ENCODE assay signal across 32 cellular contexts in the genomic region with DNA sequence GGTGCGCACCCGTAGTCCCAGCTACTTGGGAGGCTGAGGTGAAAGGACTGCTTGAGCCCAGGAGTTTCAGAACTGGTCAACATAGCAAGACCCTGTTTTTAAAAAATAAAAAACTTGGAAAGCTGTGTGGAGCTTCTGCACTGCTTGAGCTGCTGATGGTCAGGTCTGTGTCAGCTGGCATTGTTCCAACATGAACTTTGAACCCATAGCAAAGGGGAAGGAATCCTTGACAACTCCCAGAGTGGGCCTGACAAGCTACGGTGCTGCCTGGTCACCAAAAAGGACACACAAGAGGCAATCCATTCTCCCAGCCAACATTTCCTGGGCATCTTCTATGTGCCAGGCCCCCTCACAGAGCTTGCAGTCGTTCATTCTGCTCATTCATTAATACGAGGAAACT.
"Had no signal": no experiment of that assay in that cellular context is flagged by ENCODE, and none has a peak within 500 bp of the region (broad histone marks: within the 10 kb centered on the region; RNA-seq: fewer than 3 reads in every experiment).

No MANE protein-coding gene starts in this region.

- H3K9me3 ChIP-seq: ascending aorta, body of pancreas, breast epithelium, SJCRH30 had no signal

- H3K27ac ChIP-seq: ascending aorta, body of pancreas, breast epithelium, KMS-11, PC-9, SJCRH30, SK-N-MC had no signal

- DNase-seq: activated CD4-positive, alpha-beta T cell treated with anti-CD3 and anti-CD28 coated beads, Interleukin-2, amount 10 ng/mL, durations not matched to agents 24 days and 14 days; activated CD4-positive, alpha-beta T cell treated with anti-CD3 and anti-CD28 coated beads, Interleukin-2, amount 50 U/mL, for 4 hours; activated CD8-positive, alpha-beta T cell treated with anti-CD3 and anti-CD28 coated beads for 36 hours; activated gamma-delta T cell; activated naive CD4-positive, alpha-beta T cell treated with Interleukin-2 at 50 U/mL for 16 hours; activated naive CD8-positive, alpha-beta T cell treated with anti-CD3 and anti-CD28 coated beads, Interleukin-2, amount 10 ng/mL, durations not matched to agents 7 days and 5 days; activated T-cell treated with anti-CD3 and anti-CD28 coated beads, Interleukin-2, amount 50 U/mL, for 1 hour; amygdala; body of pancreas; central memory CD4-positive, alpha-beta T cell; MM.1S; MV-4-11; NCI-H1092; NCI-H1417; NCI-H146; NCI-H187; NCI-H2029 treated with DMSO at 0.1 percent for 48 hours; NCI-H2107; NCI-H2171; NCI-H510A; NCI-H526; NCI-H748 treated with DMSO at 0.1 percent for 48 hours; PC-9; SHP77; SJCRH30; T1000 had no signal

- H3K27me3 ChIP-seq: ascending aorta, body of pancreas, breast epithelium, SJCRH30 had no signal

- H3K36me3 ChIP-seq: ascending aorta, breast epithelium, SJCRH30 had no signal

- H3K4me1 Mint-ChIP-seq: activated naive CD4-positive, alpha-beta T cell treated with anti-CD3 and anti-CD28 coated beads, Interleukin-2, amount 50 U/mL, for 24 hours had no signal

- H3K27me3 Mint-ChIP-seq: activated CD8-positive, alpha-beta T cell treated with anti-CD3 and anti-CD28 coated beads for 36 hours; activated naive CD4-positive, alpha-beta T cell treated with anti-CD3 and anti-CD28 coated beads, Interleukin-2, amount 50 U/mL, for 24 hours had no signal

- H3K36me3 Mint-ChIP-seq: activated naive CD4-positive, alpha-beta T cell treated with anti-CD3 and anti-CD28 coated beads, Interleukin-2, amount 50 U/mL, for 24 hours; activated naive CD8-positive, alpha-beta T cell treated with anti-CD3 and anti-CD28 coated beads, Interleukin-2, amount 10 ng/mL, durations not matched to agents 7 days and 5 days had no signal

- H3K4me2 ChIP-seq: KMS-11, PC-9 had no signal

- H3K9ac ChIP-seq: KMS-11 had no signal

- H3K4me3 ChIP-seq: ascending aorta, body of pancreas, breast epithelium, PC-9, SJCRH30, SK-N-MC had no signal

- ATAC-seq: activated CD8-positive, alpha-beta T cell treated with anti-CD3 and anti-CD28 coated beads for 36 hours; body of pancreas had no signal

- H3K4me3 Mint-ChIP-seq: activated CD4-positive, alpha-beta T cell treated with anti-CD3 and anti-CD28 coated beads, Interleukin-2, amount 10 ng/mL, durations not matched to agents 24 days and 14 days; activated CD8-positive, alpha-beta T cell treated with anti-CD3 and anti-CD28 coated beads for 36 hours; activated naive CD4-positive, alpha-beta T cell treated with anti-CD3 and anti-CD28 coated beads, Interleukin-2, amount 50 U/mL, for 24 hours; activated naive CD8-positive, alpha-beta T cell treated with anti-CD3 and anti-CD28 coated beads, Interleukin-2, amount 10 ng/mL, durations not matched to agents 7 days and 5 days had no signal

- H3K27ac Mint-ChIP-seq: activated CD4-positive, alpha-beta T cell treated with anti-CD3 and anti-CD28 coated beads, Interleukin-2, amount 10 ng/mL, durations not matched to agents 24 days and 14 days; activated CD8-positive, alpha-beta T cell treated with anti-CD3 and anti-CD28 coated beads for 36 hours; activated naive CD4-positive, alpha-beta T cell treated with anti-CD3 and anti-CD28 coated beads, Interleukin-2, amount 50 U/mL, for 24 hours; activated naive CD8-positive, alpha-beta T cell treated with anti-CD3 and anti-CD28 coated beads, Interleukin-2, amount 10 ng/mL, durations not matched to agents 7 days and 5 days; activated T-helper 2 cell treated with anti-CD3 and anti-CD28 coated beads, Interferon-gamma antibody, Interleukin-2, Interleukin-4, amounts not matched to agents 10 μg/mL and 5 μg/mL and 100 μg/mL, durations not matched to agents 14 hours and 24 hours and 36 hours had no signal

- H3K4me1 ChIP-seq: breast epithelium had no signal

- H2AFZ ChIP-seq: PC-9 had no signal

- H3K9me3 Mint-ChIP-seq: activated CD4-positive, alpha-beta T cell treated with anti-CD3 and anti-CD28 coated beads, Interleukin-2, amount 10 ng/mL, durations not matched to agents 24 days and 14 days; activated CD8-positive, alpha-beta T cell treated with anti-CD3 and anti-CD28 coated beads for 36 hours; activated naive CD4-positive, alpha-beta T cell treated with anti-CD3 and anti-CD28 coated beads, Interleukin-2, amount 50 U/mL, for 24 hours; activated naive CD8-positive, alpha-beta T cell treated with anti-CD3 and anti-CD28 coated beads, Interleukin-2, amount 10 ng/mL, durations not matched to agents 7 days and 5 days; activated T-helper 2 cell treated with anti-CD3 and anti-CD28 coated beads, Interferon-gamma antibody, Interleukin-2, Interleukin-4, amounts not matched to agents 10 μg/mL and 5 μg/mL and 100 μg/mL, durations not matched to agents 14 hours and 24 hours and 36 hours had no signal
